Comparison of ENCODE assay signal across 8 cellular contexts in the genomic region with DNA sequence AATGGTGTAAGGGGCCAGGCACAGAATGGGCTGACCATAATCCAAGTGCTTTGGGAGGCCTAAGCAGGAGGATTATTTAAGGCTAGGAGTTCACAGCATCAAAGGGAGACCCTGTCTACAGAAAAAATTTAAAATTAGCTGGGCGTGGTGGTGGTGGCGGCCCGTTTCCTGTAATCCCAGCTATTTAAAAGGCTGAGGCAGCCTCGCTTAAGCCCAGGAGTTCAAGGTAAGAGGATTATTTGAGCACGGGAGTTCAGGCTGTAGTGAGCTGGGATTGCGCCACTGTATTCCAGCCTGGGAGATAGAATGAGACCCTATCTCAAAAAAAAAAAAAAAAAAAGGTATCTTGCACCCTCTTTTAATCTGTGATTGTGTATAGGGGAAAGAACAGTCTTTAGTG. TPM values are rescaled to one million over a fixed set of nuclear protein-coding genes. Genes with fewer than 3 reads are reported as not detected.
DNase-seq lines count a peak whose midpoint lies in the region; ATAC-seq and TF ChIP-seq lines count a peak whose summit lies in the region.
"Had no signal": no experiment of that assay in that cellular context is flagged by ENCODE, and none has a peak within 500 bp of the region (broad histone marks: within the 10 kb centered on the region; RNA-seq: fewer than 3 reads in every experiment).

No MANE protein-coding gene starts in this region.

- H3K27me3 ChIP-seq in DND-41 (ENCODE audit: insufficient read depth, low read length, poor library complexity) (no peaks in the 10 kb centered on the region), duodenal mucosa (ENCODE audit: control insufficient read depth in 1 of 2, insufficient read depth in 2 of 2, low read length in 2 of 2) (no peaks in the 10 kb centered on the region), osteoblast (ENCODE audit: insufficient read depth, low read length) (no peaks in the 10 kb centered on the region)

- H3K9ac ChIP-seq in DND-41 (ENCODE audit: low read depth, low read length) (peak overlapping the region; percentile 78), duodenal mucosa (ENCODE audit: low read depth in 1 of 2, low read length in 2 of 2) (peak overlapping the region in 1 of 2 donors; percentile 7)

- H3K36me3 ChIP-seq in DND-41 (ENCODE audit: insufficient read depth, low read length): peaks cover 23% of the 10 kb centered on the region
- peaks cover 10 to 18% of the 10 kb centered on the region in 2 donors for H3K36me3 ChIP-seq in duodenal mucosa (ENCODE audit: control insufficient read depth in 1 of 2, insufficient read depth in 2 of 2, low read length in 2 of 2)
- peaks cover 26% of the 10 kb centered on the region for H3K36me3 ChIP-seq in osteoblast (ENCODE audit: insufficient read depth, low read length)

- peak overlapping the region; percentile 89 for H3K4me2 ChIP-seq in DND-41 (ENCODE audit: insufficient read depth, low read length)
- peak overlapping the region; percentile 86 for H3K4me2 ChIP-seq in osteoblast (ENCODE audit: insufficient read depth, low read length)

- peaks cover 12% of the 10 kb centered on the region for H4K20me1 ChIP-seq in DND-41 (ENCODE audit: insufficient read depth, low read length)
- H4K20me1 ChIP-seq in osteoblast (ENCODE audit: insufficient read depth, low read length): peaks cover 9% of the 10 kb centered on the region

- H3K27ac ChIP-seq in DND-41 (ENCODE audit: low read length): no peak overlapping the region
- no peak overlapping the region for H3K27ac ChIP-seq in duodenal mucosa (ENCODE audit: low read depth, low read length)
- H3K27ac ChIP-seq in osteoblast (ENCODE audit: low read depth, low read length): no peak overlapping the region

- TF ChIP-seq CTCF in DND-41 (IDR thresholded peaks at IDR 0.05; ENCODE audit: borderline replicate concordance, extremely low read depth, low read length, poor library complexity, severe bottlenecking) (no peak), osteoblast (IDR thresholded peaks at IDR 0.05; ENCODE audit: extremely low read depth, low read depth, low read length) (no peak)

- H3K9me3 ChIP-seq in DND-41 (ENCODE audit: insufficient read depth, low read length, severe bottlenecking): no peaks in the 10 kb centered on the region
- H3K9me3 ChIP-seq in duodenal mucosa (ENCODE audit: control insufficient read depth in 1 of 2, low read length in 2 of 2): no peaks in the 10 kb centered on the region
- H3K9me3 ChIP-seq in osteoblast (ENCODE audit: low read depth, low read length): no peaks in the 10 kb centered on the region

- H3K79me2 ChIP-seq in DND-41 (ENCODE audit: insufficient read depth, low read length) (peaks cover 49% of the 10 kb centered on the region), osteoblast (ENCODE audit: insufficient read depth, low read length) (peaks cover 53% of the 10 kb centered on the region)

- H3K4me3 ChIP-seq in DND-41 (ENCODE audit: low read depth in 1 of 2, low read length in 2 of 2) (peak overlapping the region in 1 of 2 experiments; percentile 87; a peak in 2 of 4 replicates), duodenal mucosa (ENCODE audit: low read depth in 1 of 2, low read length in 2 of 2) (peak overlapping the region; percentile 2 to 8), osteoblast (ENCODE audit: insufficient read depth, low read length) (no peak overlapping the region)

- H2AFZ ChIP-seq in DND-41 (ENCODE audit: low read depth, low read length) (no peak overlapping the region), osteoblast (ENCODE audit: low read length) (no peak overlapping the region)

- H3K4me1 ChIP-seq in DND-41 (ENCODE audit: insufficient read depth, low read length) (peaks cover 48% of the 10 kb centered on the region), duodenal mucosa (ENCODE audit: control insufficient read depth in 1 of 2, insufficient read depth in 2 of 2, low read length in 2 of 2) (peaks cover 17 to 27% of the 10 kb centered on the region in 2 donors), osteoblast (ENCODE audit: insufficient read depth, low read length) (peaks cover 19% of the 10 kb centered on the region)

- intact Hi-C loops in posterior cingulate gyrus (cut with DNase I): no loop called here

- DNase-seq in DND-41: no peak
- peak; percentile 79 for DNase-seq in NCI-H82 treated with DMSO at 0.1 percent for 48 hours (lab: John Stamatoyannopoulos, UW; ENCODE audit: unreplicated experiment)
- no peak for DNase-seq in osteoblast (ENCODE audit: insufficient read length, low spot score, missing footprints)
- DNase-seq in posterior cingulate gyrus: no peak

- ATAC-seq in DND-41 (ENCODE audit: insufficient read depth, low read depth) (no peak), GM18498 (IDR thresholded peaks at IDR 0.05; ENCODE audit: unreplicated experiment) (no peak), GM19351 (IDR thresholded peaks at IDR 0.05; ENCODE audit: unreplicated experiment) (no peak)
- ATAC-seq: Right ventricle myocardium inferior had no signal

RNA-seq across cellular contexts. Expression of a gene that starts 1.9 kb away (rescaled TPM):
- total RNA-seq in osteoblast: 128 and 135 TPM in 2 replicates

RNA-seq across cellular contexts. Expression of a gene that starts 2.0 kb away (rescaled TPM):
- total RNA-seq in osteoblast: 13.3 and 17.4 TPM in 2 replicates

RNA-seq across cellular contexts. Expression of a gene that starts 4.6 kb away (rescaled TPM):
- total RNA-seq in osteoblast: 5.0 and 5.1 TPM in 2 replicates

RNA-seq across cellular contexts. Expression of a gene that starts 12.1 kb away (rescaled TPM):
- total RNA-seq in osteoblast: 23.3 and 33.7 TPM in 2 replicates
